ENCODE assay signal across 1 cellular context in genomic region chr9:36486454-36486932, GRCh38.
TF ChIP-seq lines count a peak whose summit lies in the region.

No MANE protein-coding gene starts in this region.

TF ChIP-seq in HCT116, 20 proteins besides CTCF, POLR2A, EP300 and RAD21 (continued from another document):
- TF ChIP-seq SIN3A (IDR thresholded peaks at IDR 0.05; ENCODE audit: low read depth) (no peak), ZFX (IDR thresholded peaks at IDR 0.05) (no peak)
